ENCODE assay signal across 8 cellular contexts in the genomic region with DNA sequence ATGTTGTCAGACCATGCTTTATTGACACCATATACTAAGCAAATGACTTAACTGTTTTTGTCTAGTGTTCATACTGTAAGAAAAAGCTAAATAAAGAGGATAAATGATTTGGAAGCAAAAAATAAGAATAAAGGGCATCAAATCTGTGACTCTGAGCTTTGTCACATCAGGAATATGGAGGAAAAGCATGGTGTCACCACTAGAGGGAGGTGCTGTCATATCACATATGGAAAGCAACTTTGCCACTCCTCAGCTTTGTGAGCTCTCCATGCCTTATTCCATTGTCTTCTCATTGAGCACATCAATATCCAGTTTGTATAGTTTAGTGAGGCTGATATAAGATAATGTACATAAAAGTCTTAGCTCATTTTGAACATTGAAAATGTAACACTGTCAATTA. TPM values are rescaled to one million over a fixed set of nuclear protein-coding genes. Genes with fewer than 3 reads are reported as not detected.
DNase-seq lines count a peak whose midpoint lies in the region; ATAC-seq lines count a peak whose summit lies in the region.

No MANE protein-coding gene starts in this region.

- ATAC-seq in HG03175 (IDR thresholded peaks at IDR 0.05; ENCODE audit: unreplicated experiment), result peak; percentile 45
- no peak for ATAC-seq in GM19035 (IDR thresholded peaks at IDR 0.05; ENCODE audit: unreplicated experiment)

- DNase-seq in EH (ENCODE audit: low read depth) (peak; percentile 58), SK-N-DZ (ENCODE audit: low spot score) (peak; percentile 45), pulmonary artery endothelial cell (ENCODE audit: low read depth, low spot score) (peak; percentile 19), NCI-H2227 (lab: John Stamatoyannopoulos, UW; ENCODE audit: unreplicated experiment) (no peak), foreskin melanocyte (no peak)
- peak; percentile 6 for DNase-seq in effector CD8-positive, alpha-beta T cell (lab: John Stamatoyannopoulos, UW)

RNA-seq across cellular contexts. Expression of a gene that starts 20.8 kb away (rescaled TPM):
- polyA plus RNA-seq in SK-N-DZ (2014; cell fraction: cytosol; rRNA removed), result 0.15 TPM in 1 of 2 replicates, not detected in the other
- not detected in 2 replicates for polyA plus RNA-seq in SK-N-DZ (2014; cell fraction: nucleus; rRNA removed)
- total RNA-seq in pulmonary artery endothelial cell, result 20.8 and 35.6 TPM in 2 replicates

RNA-seq across cellular contexts. Expression of a gene that starts 40.1 kb away (rescaled TPM):
- polyA plus RNA-seq in SK-N-DZ (2014; cell fraction: cytosol; rRNA removed), result 0.06 and 0.23 TPM in 2 replicates
- polyA plus RNA-seq in SK-N-DZ (2014; cell fraction: nucleus; rRNA removed), result 0.27 TPM in 1 of 2 replicates, not detected in the other
- 61.6 and 79.6 TPM in 2 replicates for total RNA-seq in pulmonary artery endothelial cell

Comparison
In these comparisons a context has a peak if more than half of its experiments do, and no peak if none do; other contexts are left out.
1. DNase-seq: peak in EH (single experiment), SK-N-DZ (single experiment), effector CD8-positive, alpha-beta T cell (single experiment) and pulmonary artery endothelial cell (single experiment); none in NCI-H2227 (single experiment) and foreskin melanocyte (single experiment).